9 cellular contexts compared by ENCODE assay signal in the genomic region with DNA sequence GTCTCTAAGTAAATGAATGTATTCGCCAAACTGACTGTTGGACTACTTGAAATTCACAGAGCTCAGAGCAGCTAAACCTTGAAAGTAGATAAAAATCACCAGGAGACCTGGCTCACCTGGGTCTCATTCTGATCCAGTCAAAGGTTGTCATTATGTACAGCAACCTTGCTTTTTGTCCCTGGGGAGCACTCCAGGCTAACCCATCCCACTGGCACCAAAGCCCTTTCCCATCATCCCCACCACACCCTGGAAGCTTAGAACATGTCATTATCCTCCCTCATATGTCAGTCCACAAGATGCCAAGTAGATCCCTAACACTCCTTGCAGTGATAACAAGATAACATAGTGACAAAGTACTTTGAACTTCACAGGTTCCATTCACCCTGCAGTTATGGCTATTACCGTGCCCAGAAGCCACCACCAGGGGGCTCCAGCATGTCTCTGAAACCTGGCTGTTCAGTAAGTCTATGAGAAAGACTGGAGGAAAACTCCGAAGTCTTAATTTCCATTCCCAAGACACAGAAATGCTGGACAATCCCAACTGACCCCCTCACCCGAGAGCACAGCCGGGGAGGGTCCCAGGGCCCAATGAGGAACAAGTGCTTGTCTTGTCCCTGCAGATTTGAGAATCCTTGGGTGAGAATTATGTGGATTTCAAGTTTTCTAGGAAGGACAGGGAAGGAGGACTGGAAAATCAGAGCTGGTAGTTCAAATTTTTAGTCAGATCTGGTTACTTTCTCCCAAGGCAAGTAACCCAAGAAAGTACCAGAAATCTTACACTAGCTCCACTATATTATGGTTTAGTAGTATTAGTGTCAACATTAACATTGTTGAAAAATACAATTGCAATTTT. TPM values are rescaled to one million over a fixed set of nuclear protein-coding genes. Genes with fewer than 3 reads are reported as not detected.
DNase-seq lines count a peak whose midpoint lies in the region; ATAC-seq, FAIRE-seq and TF ChIP-seq lines count a peak whose summit lies in the region.
"Had no signal": no experiment of that assay in that cellular context is flagged by ENCODE, and none has a peak within 500 bp of the region (broad histone marks: within the 10 kb centered on the region; RNA-seq: fewer than 3 reads in every experiment).

No MANE protein-coding gene starts in this region.

- no peak overlapping the region for H2AFZ ChIP-seq in endothelial cell of umbilical vein (ENCODE audit: low read depth, low read length)

- BruUV-seq in endothelial cell of umbilical vein (replicated peaks; lab: Mats Ljungman, UMichigan): no TSS peak

- H3K9me1 ChIP-seq in endothelial cell of umbilical vein (replicated peaks; ENCODE audit: control insufficient read depth, extremely low read depth, insufficient read depth, low read length): no peaks in the 10 kb centered on the region

- CTCF ChIA-PET in HEK293T (lab: Yijun Ruan, JAX) (no interaction called here), endothelial cell of umbilical vein (lab: Charles Lee) (interaction anchor here (0.6 to 5.2 kb wide), 39 partner anchors 8 to 867 kb away, joined by 3 to 84 read pairs (median 5); partner anchors contain the start of gene DKK3)
- CTCF ChIA-PET in activated CD8-positive, alpha-beta memory T cell treated with anti-CD3 and anti-CD28 coated beads, Interleukin-2, amount 10 ng/mL, durations not matched to agents 7 days and 5 days (lab: Charles Lee): interaction anchor here (0.5 to 2.7 kb wide), 23 partner anchors 8 to 622 kb away, joined by 3 to 14 read pairs (median 3); no protein-coding TSS in a partner anchor

- H3K36me3 ChIP-seq in endothelial cell of umbilical vein (ENCODE audit: control insufficient read depth in 2 of 2, extremely low read depth in 1 of 2, insufficient read depth in 2 of 2, low read length in 2 of 2): no peaks in the 10 kb centered on the region

- H3K4me1 Mint-ChIP-seq in activated CD8-positive, alpha-beta memory T cell treated with anti-CD3 and anti-CD28 coated beads, Interleukin-2, amount 10 ng/mL, durations not matched to agents 7 days and 5 days: no peaks in the 10 kb centered on the region
- no peaks in the 10 kb centered on the region for H3K4me1 Mint-ChIP-seq in naive thymus-derived CD8-positive, alpha-beta T cell
- no peaks in the 10 kb centered on the region for H3K4me1 Mint-ChIP-seq in stimulated activated naive B cell treated with anti-CD40 and anti-IgM and Interleukin-4, amounts not matched to agents 10 μg/mL and 1 μg/mL and 100 μg/mL, for 72 hours

- no peaks in the 10 kb centered on the region for H3K9me3 ChIP-seq in endothelial cell of umbilical vein (replicated peaks; ENCODE audit: control insufficient read depth, insufficient read depth, low read length)

- TF ChIP-seq POLR2A in endothelial cell of umbilical vein (IDR thresholded peaks at IDR 0.05; ENCODE audit: low read depth, low read length): no peak

- POLR2A ChIA-PET in HEK293T (lab: Yijun Ruan, JAX): no interaction called here
- POLR2A ChIA-PET in endothelial cell of umbilical vein (lab: Charles Lee): no interaction called here
- POLR2A ChIA-PET in naive thymus-derived CD8-positive, alpha-beta T cell (lab: Charles Lee): interaction anchor here (0.6 kb wide), 1 partner anchor 142 kb away, joined by 3 read pairs; no protein-coding TSS in a partner anchor

- peak; percentile 86 to 87 for TF ChIP-seq CTCF in endothelial cell of umbilical vein (IDR thresholded peaks at IDR 0.05; ENCODE audit: extremely low read depth in 1 of 2, insufficient read depth in 1 of 2, low read depth in 1 of 2, low read length in 2 of 2)

- DNase-seq in DMS79 (lab: John Stamatoyannopoulos, UW): peak; percentile 26
- peak; percentile 28 for DNase-seq in HEK293T (ENCODE audit: extremely low spot score)
- DNase-seq in NCI-H774 (lab: John Stamatoyannopoulos, UW): peak; percentile 48
- peak; percentile 83 for DNase-seq in activated CD8-positive, alpha-beta memory T cell treated with anti-CD3 and anti-CD28 coated beads, Interleukin-2, amount 10 ng/mL, durations not matched to agents 7 days and 5 days
- peak; percentile 76 for DNase-seq in endothelial cell of umbilical vein (ENCODE audit: low read depth, low spot score)
- DNase-seq in naive thymus-derived CD8-positive, alpha-beta T cell: peak; percentile 59 to 89 (median 73)
- peak; percentile 31 for DNase-seq in stimulated activated naive B cell treated with anti-CD40 and anti-IgM and Interleukin-4, amounts not matched to agents 10 μg/mL and 1 μg/mL and 100 μg/mL, for 72 hours
- DNase-seq in NCI-H187 (lab: John Stamatoyannopoulos, UW): no peak

- H3K27ac Mint-ChIP-seq in activated CD8-positive, alpha-beta memory T cell treated with anti-CD3 and anti-CD28 coated beads, Interleukin-2, amount 10 ng/mL, durations not matched to agents 7 days and 5 days: no peak overlapping the region
- H3K27ac Mint-ChIP-seq in naive thymus-derived CD8-positive, alpha-beta T cell: no peak overlapping the region
- H3K27ac Mint-ChIP-seq in stimulated activated naive B cell treated with anti-CD40 and anti-IgM and Interleukin-4, amounts not matched to agents 10 μg/mL and 1 μg/mL and 100 μg/mL, for 72 hours: no peak overlapping the region

- no peak overlapping the region for H3K27ac ChIP-seq in endothelial cell of umbilical vein (ENCODE audit: insufficient read depth, low read depth, low read length)

- H3K79me2 ChIP-seq in endothelial cell of umbilical vein (ENCODE audit: control insufficient read depth, insufficient read depth, low read length): no peaks in the 10 kb centered on the region

- peak; percentile 78 for FAIRE-seq in endothelial cell of umbilical vein (lab: Jason Lieb, UNC)
- FAIRE-seq: endometrium had no signal

- no peaks in the 10 kb centered on the region for H3K9me3 Mint-ChIP-seq in activated CD8-positive, alpha-beta memory T cell treated with anti-CD3 and anti-CD28 coated beads, Interleukin-2, amount 10 ng/mL, durations not matched to agents 7 days and 5 days (ENCODE audit: low read depth)
- no peaks in the 10 kb centered on the region for H3K9me3 Mint-ChIP-seq in naive thymus-derived CD8-positive, alpha-beta T cell
- no peaks in the 10 kb centered on the region for H3K9me3 Mint-ChIP-seq in stimulated activated naive B cell treated with anti-CD40 and anti-IgM and Interleukin-4, amounts not matched to agents 10 μg/mL and 1 μg/mL and 100 μg/mL, for 72 hours

- H3K27me3 ChIP-seq in endothelial cell of umbilical vein (ENCODE audit: control insufficient read depth in 2 of 2, insufficient read depth in 2 of 2, low read length in 2 of 2): peaks cover 24 to 28% of the 10 kb centered on the region in 2 experiments

- no peak overlapping the region for H3K4me2 ChIP-seq in endothelial cell of umbilical vein (ENCODE audit: insufficient read depth, low read length)

- H3K4me3 ChIP-seq in endothelial cell of umbilical vein (replicated peaks in 1 of 3; ENCODE audit: insufficient read depth in 1 of 3, low read depth in 1 of 3, low read length in 3 of 3): no peak overlapping the region

- H3K4me3 Mint-ChIP-seq in activated CD8-positive, alpha-beta memory T cell treated with anti-CD3 and anti-CD28 coated beads, Interleukin-2, amount 10 ng/mL, durations not matched to agents 7 days and 5 days: no peak overlapping the region
- H3K4me3 Mint-ChIP-seq in naive thymus-derived CD8-positive, alpha-beta T cell: no peak overlapping the region
- no peak overlapping the region for H3K4me3 Mint-ChIP-seq in stimulated activated naive B cell treated with anti-CD40 and anti-IgM and Interleukin-4, amounts not matched to agents 10 μg/mL and 1 μg/mL and 100 μg/mL, for 72 hours

- no peaks in the 10 kb centered on the region for H3K36me3 Mint-ChIP-seq in activated CD8-positive, alpha-beta memory T cell treated with anti-CD3 and anti-CD28 coated beads, Interleukin-2, amount 10 ng/mL, durations not matched to agents 7 days and 5 days
- no peaks in the 10 kb centered on the region for H3K36me3 Mint-ChIP-seq in naive thymus-derived CD8-positive, alpha-beta T cell
- no peaks in the 10 kb centered on the region for H3K36me3 Mint-ChIP-seq in stimulated activated naive B cell treated with anti-CD40 and anti-IgM and Interleukin-4, amounts not matched to agents 10 μg/mL and 1 μg/mL and 100 μg/mL, for 72 hours

- no peak overlapping the region for H3K9ac ChIP-seq in endothelial cell of umbilical vein (replicated peaks; ENCODE audit: extremely low read depth, insufficient read depth, low read length)

- H3K4me1 ChIP-seq in endothelial cell of umbilical vein (ENCODE audit: control insufficient read depth, extremely low read depth, insufficient read depth, low read length): no peaks in the 10 kb centered on the region

- no peaks in the 10 kb centered on the region for H4K20me1 ChIP-seq in endothelial cell of umbilical vein (replicated peaks; ENCODE audit: control insufficient read depth, extremely low read depth, insufficient read depth, low read length)

- dilution Hi-C loops in endothelial cell of umbilical vein (cut with MboI; ENCODE audit: extremely low pct_ligation_motif_present, low sequenced_read_pairs): no loop called here

- peak; percentile 91 for ATAC-seq in activated CD8-positive, alpha-beta memory T cell treated with anti-CD3 and anti-CD28 coated beads, Interleukin-2, amount 10 ng/mL, durations not matched to agents 7 days and 5 days
- ATAC-seq in naive thymus-derived CD8-positive, alpha-beta T cell: peak; percentile 80 to 97
- peak; percentile 50 to 84 for ATAC-seq in stimulated activated naive B cell treated with anti-CD40 and anti-IgM and Interleukin-4, amounts not matched to agents 10 μg/mL and 1 μg/mL and 100 μg/mL, for 72 hours (replicated peaks)

- H3K27me3 Mint-ChIP-seq in activated CD8-positive, alpha-beta memory T cell treated with anti-CD3 and anti-CD28 coated beads, Interleukin-2, amount 10 ng/mL, durations not matched to agents 7 days and 5 days: peaks cover 37% of the 10 kb centered on the region
- H3K27me3 Mint-ChIP-seq in naive thymus-derived CD8-positive, alpha-beta T cell: peaks cover 15 to 29% (median 17%) of the 10 kb centered on the region in 5 donors
- H3K27me3 Mint-ChIP-seq in stimulated activated naive B cell treated with anti-CD40 and anti-IgM and Interleukin-4, amounts not matched to agents 10 μg/mL and 1 μg/mL and 100 μg/mL, for 72 hours: peaks cover 25 to 44% of the 10 kb centered on the region in 2 donors

- intact Hi-C loops in endothelial cell of umbilical vein (cut with micrococcal nuclease): loop anchor here (1.0 to 5.0 kb wide), 6 partner anchors 42 to 483 kb away; partner anchors contain the start of gene USP47

RNA-seq across cellular contexts. Expression of gene USP47, which starts 43.0 kb away (rescaled TPM):
- 10 to 100 TPM; 40.1 to 44.8 TPM for total RNA-seq in activated CD8-positive, alpha-beta memory T cell treated with anti-CD3 and anti-CD28 coated beads, Interleukin-2, amount 10 ng/mL, durations not matched to agents 7 days and 5 days
- total RNA-seq in endothelial cell of umbilical vein: 38.0 and 41.5 TPM in 2 replicates
- polyA plus RNA-seq in endothelial cell of umbilical vein: 5.2 and 7.8 TPM in 2 replicates
- polyA plus RNA-seq in endothelial cell of umbilical vein (2011; cell fraction: cytosol; rRNA removed): 10.5 and 11.2 TPM in 2 replicates
- polyA plus RNA-seq in endothelial cell of umbilical vein (2011; cell fraction: nucleus; rRNA removed): 43.5 and 47.1 TPM in 2 replicates
- polyA plus RNA-seq in endothelial cell of umbilical vein (2012): 31.4 and 38.9 TPM in 2 replicates
- 29.7 and 31.1 TPM in 2 replicates for polyA minus RNA-seq in endothelial cell of umbilical vein
- 21.7 TPM for polyA minus RNA-seq in endothelial cell of umbilical vein (2011; cell fraction: cytosol; rRNA and poly(A)+ RNA removed)
- 90.8 and 92.6 TPM in 2 replicates for polyA minus RNA-seq in endothelial cell of umbilical vein (2011; cell fraction: nucleus; rRNA and poly(A)+ RNA removed)
- 10 to 100 TPM; 70.0 to 77.0 TPM for total RNA-seq in naive thymus-derived CD8-positive, alpha-beta T cell
- polyA plus RNA-seq in naive thymus-derived CD8-positive, alpha-beta T cell: 10 to 100 TPM; 38.2 to 54.3 (median 40.1) TPM

Comparison
In these comparisons a context has a peak if more than half of its experiments do, and no peak if none do; other contexts are left out.
1. DNase-seq: peak in DMS79 (single experiment), HEK293T (single experiment), NCI-H774 (single experiment), activated CD8-positive, alpha-beta memory T cell treated with anti-CD3 and anti-CD28 coated beads, Interleukin-2, amount 10 ng/mL, durations not matched to agents 7 days and 5 days (single experiment), endothelial cell of umbilical vein (single experiment), naive thymus-derived CD8-positive, alpha-beta T cell (10 of 10) and stimulated activated naive B cell treated with anti-CD40 and anti-IgM and Interleukin-4, amounts not matched to agents 10 μg/mL and 1 μg/mL and 100 μg/mL, for 72 hours (single experiment); none in NCI-H187 (0 of 2).
2. Peak in every context shown above with its lines, with median percentiles within 50 percentile points of each other: ATAC-seq.